In genomic region chr22:38467438-38467903, GRCh38 we compare ENCODE assay signal across 8 cellular contexts. TPM values are rescaled to one million over a fixed set of nuclear protein-coding genes. Genes with fewer than 3 reads are reported as not detected.
A peak's percentile ranks its signal among the peaks of the same experiment; 100 is the strongest.
DNase-seq lines count a peak whose midpoint lies in the region; ATAC-seq and TF ChIP-seq lines count a peak whose summit lies in the region.

No MANE protein-coding gene starts in this region.

- H3K27ac Mint-ChIP-seq in activated B cell treated with CpG ODN at 0.5 μM for 24 hours, result no peak overlapping the region

- H3K36me3 ChIP-seq in heart right ventricle (no peaks in the 10 kb centered on the region), psoas muscle (ENCODE audit: insufficient read depth in 1 of 2, low read depth in 1 of 2) (no peaks in the 10 kb centered on the region)

- POLR2A ChIA-PET in activated B cell treated with CpG ODN at 0.5 μM for 24 hours (lab: Charles Lee), result interaction anchor here (1.2 to 1.4 kb wide), 2 partner anchors 13 to 31 kb away, joined by 3 read pairs; no protein-coding TSS in a partner anchor

- H3K9me3 ChIP-seq in heart right ventricle (no peaks in the 10 kb centered on the region), psoas muscle (no peaks in the 10 kb centered on the region)

- DNase-seq in ELF-1 (ENCODE audit: low read depth, low spot score) (peak; percentile 32), activated B cell treated with CpG ODN at 0.5 μM for 24 hours (no peak), heart right ventricle (peak in 1 of 2 donors; percentile 34), psoas muscle (peak in 1 of 2 donors; percentile 27), DMS 273 (lab: John Stamatoyannopoulos, UW; ENCODE audit: unreplicated experiment) (no peak), ureter (ENCODE audit: low spot score) (no peak)

- peaks cover 3 to 32% (median 25%) of the 10 kb centered on the region in 9 donors for H3K4me1 ChIP-seq in heart right ventricle
- H3K4me1 ChIP-seq in psoas muscle, result no peaks in the 10 kb centered on the region

- H3K4me3 ChIP-seq in heart right ventricle (peak overlapping the region; percentile 49 to 84 (median 65)), psoas muscle (peak overlapping the region; percentile 69)

- H3K27me3 ChIP-seq in heart right ventricle (peaks cover 0 to 65% (median 0%) of the 10 kb centered on the region in 7 donors), psoas muscle (ENCODE audit: insufficient read depth in 3 of 3, low read length in 2 of 3) (peaks cover 0 to 37% (median 2%) of the 10 kb centered on the region in 3 donors)

- TF ChIP-seq CTCF in activated B cell treated with CpG ODN at 0.5 μM for 24 hours (IDR thresholded peaks at IDR 0.05) (no peak), heart right ventricle (IDR thresholded peaks at IDR 0.05) (no peak), psoas muscle (IDR thresholded peaks at IDR 0.05) (no peak)

- CTCF ChIA-PET in activated B cell treated with CpG ODN at 0.5 μM for 24 hours (lab: Charles Lee), result no interaction called here

- peaks cover 40% of the 10 kb centered on the region for H3K27me3 Mint-ChIP-seq in activated B cell treated with CpG ODN at 0.5 μM for 24 hours

- peak overlapping the region; percentile 76 for H3K4me3 Mint-ChIP-seq in activated B cell treated with CpG ODN at 0.5 μM for 24 hours

- H3K36me3 Mint-ChIP-seq in activated B cell treated with CpG ODN at 0.5 μM for 24 hours (ENCODE audit: low read depth), result no peaks in the 10 kb centered on the region

- peaks cover 9% of the 10 kb centered on the region for H3K4me1 Mint-ChIP-seq in activated B cell treated with CpG ODN at 0.5 μM for 24 hours

- no peaks in the 10 kb centered on the region for H3K9me3 Mint-ChIP-seq in activated B cell treated with CpG ODN at 0.5 μM for 24 hours

- intact Hi-C loops in activated B cell treated with CpG ODN at 0.5 μM for 24 hours (cut with micrococcal nuclease) (no loop called here), heart right ventricle (cut with DNase I) (loop anchor here in 4 of 10 donors (5.0 kb wide), 3 partner anchors 35 to 50 kb away; partner anchors contain the start of gene DDX17 (in 1 of the 4)), psoas muscle (cut with DNase I) (no loop called here)

- WGBS in heart right ventricle, 2 donors, result 16 to 17% methylated on average over 20 of the region's 20 CpGs
- WGBS in psoas muscle, 3 donors, result 15 to 22% (median 19%) methylated on average over 17 to 20 of the region's 20 CpGs

- H3K27ac ChIP-seq in heart right ventricle (peak overlapping the region in 9 of 10 donors; percentile 18 to 78 (median 73)), psoas muscle (no peak overlapping the region)

- ATAC-seq in activated B cell treated with CpG ODN at 0.5 μM for 24 hours (ENCODE audit: low read depth) (no peak), heart right ventricle (peak in 4 of 8 donors; percentile 12 to 23 (median 18)), psoas muscle (peak in 2 of 4 donors; percentile 13 to 19), GM21360 (IDR thresholded peaks at IDR 0.05; ENCODE audit: unreplicated experiment) (no peak), GM21528 (IDR thresholded peaks at IDR 0.05; ENCODE audit: low FRiP score, unreplicated experiment) (no peak)

RNA-seq across cellular contexts. Expression of gene KDELR3, which starts 0.4 kb away (rescaled TPM):
- total RNA-seq in activated B cell treated with CpG ODN at 0.5 μM for 24 hours (not detected in 2 replicates), heart right ventricle (10 to 100 TPM in 3 of 10 donors, 1 to 10 TPM in 7; 3.4 to 12.9 (median 7.9) TPM), psoas muscle (1 to 10 TPM in 2 of 4 donors, under 1 TPM in 2; 0.80 to 1.9 (median 1.2) TPM), ureter (7.5 TPM)
- polyA plus RNA-seq in heart right ventricle (10 to 100 TPM in 1 of 2 donors, 1 to 10 TPM in 1; 9.4 to 11.5 TPM), psoas muscle (1 to 10 TPM in 1 of 3 donors, under 1 TPM in 2; 0.53 to 1.1 (median 0.75) TPM)

RNA-seq across cellular contexts. Expression of gene KCNJ4, which starts 12.5 kb away (rescaled TPM):
- total RNA-seq in activated B cell treated with CpG ODN at 0.5 μM for 24 hours (not detected in 2 replicates), heart right ventricle (10 to 100 TPM in 9 of 10 donors, 1 to 10 TPM in 1; 4.9 to 93.3 (median 43.9) TPM), psoas muscle (not detected), ureter (not detected)
- polyA plus RNA-seq in heart right ventricle (10 to 100 TPM in 1 of 2 donors, 1 to 10 TPM in 1; 7.6 to 19.5 TPM), psoas muscle (under 1 TPM in 1 of 3 donors, not detected in 2; 0.01 TPM)

RNA-seq across cellular contexts. Expression of gene DDX17, which starts 38.6 kb away (rescaled TPM):
- total RNA-seq in activated B cell treated with CpG ODN at 0.5 μM for 24 hours (533 and 612 TPM in 2 replicates), heart right ventricle (100 to 1,000 TPM; 156 to 236 (median 169) TPM), psoas muscle (100 to 1,000 TPM; 127 to 173 (median 150) TPM), ureter (593 TPM)
- polyA plus RNA-seq in heart right ventricle (100 to 1,000 TPM in 1 of 2 donors, 10 to 100 TPM in 1; 76.2 to 241 TPM), psoas muscle (10 to 100 TPM; 41.4 to 87.7 (median 49.5) TPM)
